2 cellular contexts compared by ENCODE assay signal in genomic region chr2:168166902-168167510, GRCh38.
TF ChIP-seq lines count a peak whose summit lies in the region.

No MANE protein-coding gene starts in this region.

TF ChIP-seq in IMR-90, 13 proteins besides CTCF, POLR2A, EP300 and RAD21 (continued from another document):
- TF ChIP-seq MXI1 (IDR thresholded peaks at IDR 0.05; ENCODE audit: borderline replicate concordance, low read depth, low read length) (no peak), SMC3 (IDR thresholded peaks at IDR 0.05; ENCODE audit: low read depth, low read length) (no peak), RCOR1 (IDR thresholded peaks at IDR 0.05; ENCODE audit: insufficient replicate concordance, low read length) (no peak)

TF ChIP-seq in K562, 482 proteins besides CTCF, POLR2A, EP300 and RAD21 (continued from another document):
- TF ChIP-seq TFAP4 (CRISPR knock-in tag; IDR thresholded peaks at IDR 0.05; ENCODE audit: borderline replicate concordance) (no peak), WHSC1 (IDR thresholded peaks at IDR 0.05; ENCODE audit: low read length) (no peak), PML (IDR thresholded peaks at IDR 0.05; ENCODE audit: low read length) (no peak), FOXJ3 (CRISPR knock-in tag; IDR thresholded peaks at IDR 0.05) (no peak), XRCC4 (IDR thresholded peaks at IDR 0.05; ENCODE audit: extremely low read depth, insufficient read depth, insufficient read length) (no peak), STAT5A (IDR thresholded peaks at IDR 0.05; ENCODE audit: borderline replicate concordance, low read length) (no peak), CHCHD3 (CRISPR knock-in tag; IDR thresholded peaks at IDR 0.05) (no peak), HOMEZ (CRISPR knock-in tag; IDR thresholded peaks at IDR 0.05) (no peak), DDX20 (tag; IDR thresholded peaks at IDR 0.05; ENCODE audit: low read depth) (no peak), TGIF2 (CRISPR knock-in tag; IDR thresholded peaks at IDR 0.05) (no peak), GTF2F1 (IDR thresholded peaks at IDR 0.05; ENCODE audit: low read depth, low read length) (no peak), NCOA2 (IDR thresholded peaks at IDR 0.05; ENCODE audit: partially characterized antibody in 2 of 2) (no peak)
